Comparison of ENCODE assay signal across 23 cellular contexts in the genomic region with DNA sequence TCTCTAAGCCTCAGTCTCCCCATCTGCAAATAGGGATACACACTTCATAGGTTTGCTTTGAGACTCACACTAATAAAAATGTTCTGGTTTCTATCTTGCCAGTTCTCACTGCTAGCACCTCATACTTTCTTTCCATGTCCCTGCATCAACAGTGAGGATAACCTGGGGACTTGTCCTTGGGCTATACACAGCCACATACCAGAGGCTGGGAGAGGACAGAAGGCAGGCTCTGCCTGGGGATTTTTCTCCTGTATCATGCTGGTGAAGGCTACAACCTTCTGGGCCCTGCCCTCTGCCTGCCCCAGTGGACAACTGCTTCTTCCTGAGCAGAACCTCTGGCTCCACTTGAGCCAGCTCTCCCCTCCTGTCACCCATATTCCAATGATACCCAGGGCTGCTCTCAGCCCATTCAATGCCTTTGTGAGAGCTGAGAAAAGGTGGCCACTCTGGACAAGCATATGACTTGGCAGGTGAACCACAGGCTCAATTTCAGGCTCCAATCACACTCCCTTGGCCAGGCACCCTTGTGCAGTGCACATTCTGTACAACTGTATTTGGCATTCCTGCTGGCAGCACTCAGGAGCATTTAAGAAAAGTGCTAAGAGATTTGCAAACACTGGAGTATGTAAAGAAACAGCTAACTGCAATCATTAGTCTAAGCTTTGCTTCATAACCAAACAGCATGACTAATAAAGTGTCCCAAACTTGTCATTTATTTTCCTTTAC.
"Had no signal": no experiment of that assay in that cellular context is flagged by ENCODE, and none has a peak within 500 bp of the region (broad histone marks: within the 10 kb centered on the region; RNA-seq: fewer than 3 reads in every experiment).

No MANE protein-coding gene starts in this region.

- H3K9me3 ChIP-seq: lower lobe of right lung, pancreas, prostate gland, transverse colon had no signal

- H3K4me1 ChIP-seq: heart left ventricle, left ventricle myocardium inferior, lower lobe of right lung, prostate gland, sigmoid colon, transverse colon had no signal

- H3K27me3 ChIP-seq: pancreas, sigmoid colon had no signal

- H3K36me3 ChIP-seq: heart left ventricle, left ventricle myocardium inferior, lower lobe of right lung, pancreas, prostate gland, sigmoid colon, thoracic aorta, transverse colon had no signal

- H3K27ac ChIP-seq: coronary artery, heart left ventricle, left ventricle myocardium inferior, lower lobe of right lung, prostate gland, sigmoid colon, thoracic aorta, transverse colon had no signal

- H3K4me3 ChIP-seq: coronary artery, heart left ventricle, left ventricle myocardium inferior, lower lobe of right lung, pancreas, prostate gland, sigmoid colon, skin epidermis, thoracic aorta, transverse colon had no signal

- FAIRE-seq: frontal cortex, islet of Langerhans, pancreas, urothelium cell line had no signal

- DNase-seq: effector CD4-positive, alpha-beta T cell; endodermal cell; heart left ventricle; hippocampal formation; left ventricle myocardium inferior; lower lobe of right lung; mesenchymal stem cell; midbrain; occipital lobe; sigmoid colon; stimulated activated CD4-positive, alpha-beta T cell treated with anti-CD3 and anti-CD28 coated beads, Interleukin-2, amount 100 ng/mL, for 24 hours; stimulated activated CD4-positive, alpha-beta T cell treated with anti-CD3 and anti-CD28 coated beads, Interleukin-4, amount 100 ng/mL, for 4 hours; stimulated activated naive B cell treated with anti-CD40 and anti-IgM and Interleukin-4, amounts not matched to agents 10 μg/mL and 1 μg/mL and 100 μg/mL, for 72 hours; stimulated activated naive CD8-positive, alpha-beta T cell treated with anti-CD3 and anti-CD28 coated beads, Interleukin-15, amount 100 ng/mL, for 72 hours; transverse colon had no signal
